In the genomic region with DNA sequence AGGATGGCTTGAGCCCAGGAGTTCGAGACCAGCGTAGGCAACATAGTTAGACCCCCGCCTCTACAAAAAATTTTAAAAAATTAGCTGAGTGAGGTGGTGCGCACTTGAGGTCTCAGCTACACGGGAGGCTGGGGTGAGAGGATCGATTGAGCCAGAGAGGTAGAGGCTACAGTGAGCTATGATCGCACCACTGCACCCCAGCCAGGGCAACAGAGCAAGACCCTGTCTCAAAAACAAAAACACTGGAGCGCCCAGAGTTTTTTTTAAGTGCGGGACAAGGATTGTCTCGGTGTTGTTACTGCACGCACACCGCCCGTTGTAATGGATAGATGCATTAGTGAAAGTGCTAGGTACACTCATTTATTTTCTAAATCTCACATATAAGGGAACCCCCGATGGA, we compare ENCODE assay signal across 1 cellular context.
A peak's percentile ranks its signal among the peaks of the same experiment; 100 is the strongest.
TF ChIP-seq lines count a peak whose summit lies in the region.

No MANE protein-coding gene starts in this region.

TF ChIP-seq in H1, 55 proteins besides CTCF, POLR2A, EP300 and RAD21:
- TF ChIP-seq HDAC2 (IDR thresholded peaks at IDR 0.05; ENCODE audit: borderline replicate concordance in 1 of 2, low read depth in 2 of 2, low read length in 2 of 2), result peak in 1 of 2 experiments; percentile 67; a peak in 1 of 4 replicates
- TF ChIP-seq KDM1A (IDR thresholded peaks at IDR 0.05; ENCODE audit: borderline replicate concordance, low read length), result peak; percentile 75
- TF ChIP-seq EZH2 (IDR thresholded peaks at IDR 0.05; ENCODE audit: low read depth, low read length, severe bottlenecking), result peak; percentile 16
- no peak for TF ChIP-seq NANOG (IDR thresholded peaks at IDR 0.05; ENCODE audit: insufficient read depth, low read depth, low read length, poor library complexity, severe bottlenecking)
- TF ChIP-seq CEBPB (IDR thresholded peaks at IDR 0.05; ENCODE audit: low read depth, low read length), result no peak
- no peak for TF ChIP-seq POU5F1 (IDR thresholded peaks at IDR 0.05; ENCODE audit: low read depth, low read length)
- peak; percentile 14 for TF ChIP-seq RNF2 (IDR thresholded peaks at IDR 0.05; ENCODE audit: borderline replicate concordance, low read depth, low read length, missing control alignments, poor library complexity, severe bottlenecking)
